ENCODE assay signal across 9 cellular contexts in the genomic region with DNA sequence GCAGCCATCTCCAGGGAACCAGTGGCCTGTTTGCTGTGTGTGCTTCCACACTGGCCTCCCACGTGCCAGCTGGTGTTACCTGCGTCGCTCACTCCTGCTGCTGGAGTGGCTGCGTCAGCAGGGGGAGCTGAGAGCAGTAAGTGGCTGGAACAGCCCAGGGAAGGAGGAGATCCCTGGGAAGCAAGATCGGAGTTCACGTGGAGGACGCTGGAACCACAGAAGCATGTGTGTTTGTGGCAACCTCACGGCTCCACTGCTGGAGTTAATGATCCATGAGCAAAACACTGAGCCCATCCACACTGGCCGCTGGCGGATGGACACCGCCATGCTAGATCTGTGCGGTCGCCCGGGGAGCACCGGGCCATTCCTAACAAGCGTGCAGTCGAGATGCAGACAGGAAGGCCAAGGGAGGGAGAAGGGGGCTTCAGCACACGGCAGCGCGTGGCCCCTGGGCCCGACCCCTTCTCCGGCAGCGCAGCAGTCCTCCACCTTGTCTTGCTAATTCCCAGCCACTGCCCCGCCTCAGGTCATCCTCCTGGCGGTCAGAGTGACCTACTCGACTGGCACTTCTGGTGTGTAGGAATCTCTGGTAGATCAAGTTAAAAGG.
DNase-seq lines count a peak whose midpoint lies in the region; ATAC-seq and TF ChIP-seq lines count a peak whose summit lies in the region.
"Had no signal": no experiment of that assay in that cellular context is flagged by ENCODE, and none has a peak within 500 bp of the region (broad histone marks: within the 10 kb centered on the region; RNA-seq: fewer than 3 reads in every experiment).

No MANE protein-coding gene starts in this region.

- H3K27ac Mint-ChIP-seq in GM23338: no peak overlapping the region

- no peaks in the 10 kb centered on the region for H3K36me3 ChIP-seq in GM23338 (ENCODE audit: insufficient read depth)
- no peaks in the 10 kb centered on the region for H3K36me3 ChIP-seq in PC-3 (ENCODE audit: low read depth, low read length)
- no peaks in the 10 kb centered on the region for H3K36me3 ChIP-seq in prostate gland

- H3K4me3 Mint-ChIP-seq in GM23338: no peak overlapping the region

- H3K79me2 ChIP-seq in GM23338 (replicated peaks; ENCODE audit: insufficient read depth) (no peaks in the 10 kb centered on the region), PC-3 (ENCODE audit: low read length) (no peaks in the 10 kb centered on the region)

- H3K27ac ChIP-seq in GM23338 (ENCODE audit: low read depth) (no peak overlapping the region), PC-3 (ENCODE audit: low read length) (no peak overlapping the region), foreskin keratinocyte (no peak overlapping the region), prostate gland (no peak overlapping the region)

- TF ChIP-seq CTCF in GM23338 (conservative IDR thresholded peaks at IDR 0.05; ENCODE audit: low read depth in 2 of 2): peak; percentile 40 to 83
- peak; percentile 57 for TF ChIP-seq CTCF in PC-3 (conservative IDR thresholded peaks at IDR 0.05; ENCODE audit: low read depth, low read length)
- TF ChIP-seq CTCF in foreskin keratinocyte (conservative IDR thresholded peaks at IDR 0.05): peak; percentile 62
- TF ChIP-seq CTCF in prostate gland (IDR thresholded peaks at IDR 0.05): peak in 3 of 4 experiments; percentile 27 to 53 (median 37)

- H3K4me1 ChIP-seq in GM23338 (ENCODE audit: insufficient read depth) (no peaks in the 10 kb centered on the region), PC-3 (ENCODE audit: insufficient read depth, low read length) (no peaks in the 10 kb centered on the region), foreskin keratinocyte (no peaks in the 10 kb centered on the region), prostate gland (replicated peaks) (no peaks in the 10 kb centered on the region)

- peaks cover 11% of the 10 kb centered on the region; the same call in 2 of the 3 replicates for H3K9me3 Mint-ChIP-seq in GM23338

- H4K20me1 ChIP-seq in GM23338 (replicated peaks; ENCODE audit: insufficient read depth) (no peaks in the 10 kb centered on the region), PC-3 (ENCODE audit: low read length) (no peaks in the 10 kb centered on the region)

- no peaks in the 10 kb centered on the region for H3K9me3 ChIP-seq in PC-3 (ENCODE audit: low read length)
- H3K9me3 ChIP-seq in prostate gland: no peaks in the 10 kb centered on the region

- H3K4me3 ChIP-seq in GM23338 (no peak overlapping the region), PC-3 (ENCODE audit: low read length) (no peak overlapping the region), prostate gland (no peak overlapping the region)

- no peak for TF ChIP-seq POLR2A in prostate gland (IDR thresholded peaks at IDR 0.05)

- H3K9ac ChIP-seq in PC-3 (ENCODE audit: low read length): no peak overlapping the region

- H3K4me1 Mint-ChIP-seq in GM23338: peaks cover 5% of the 10 kb centered on the region; the same call in 2 of the 3 replicates

- DNase-seq in GM23338 (ENCODE audit: low spot score) (peak; percentile 76), PC-3 (peak; percentile 55), foreskin keratinocyte (peak in 1 of 2 donors; percentile 28), prostate gland (ENCODE audit: low spot score) (peak; percentile 64), OCI-M1 (lab: John Stamatoyannopoulos, UW) (no peak)
- DNase-seq: activated gamma-delta T cell had no signal

- peaks cover 14% of the 10 kb centered on the region for H3K27me3 Mint-ChIP-seq in GM23338 (ENCODE audit: insufficient read depth, low read depth, poor library complexity)

- H3K4me2 ChIP-seq in GM23338 (no peak overlapping the region), PC-3 (ENCODE audit: low read length) (no peak overlapping the region)

- H2AFZ ChIP-seq in GM23338 (peak overlapping the region; percentile 90), PC-3 (ENCODE audit: low read length) (no peak overlapping the region)

- peaks cover 8% of the 10 kb centered on the region; the same call in 2 of the 3 replicates for H3K36me3 Mint-ChIP-seq in GM23338 (ENCODE audit: low read depth)

- POLR2A ChIA-PET in PC-3 (lab: Charles Lee; ENCODE audit: unreplicated experiment): no interaction called here

- no peaks in the 10 kb centered on the region for H3K9me2 ChIP-seq in GM23338 (ENCODE audit: insufficient read depth)
- no peaks in the 10 kb centered on the region for H3K9me2 ChIP-seq in PC-3 (replicated peaks; ENCODE audit: low read length)

- BruUV-seq in PC-3 (replicated peaks; lab: Mats Ljungman, UMichigan): no TSS peak

- intact Hi-C loops in PC-3 (cut with micrococcal nuclease) (loop anchor here (2.0 kb wide), 1 partner anchor 206 kb away; no protein-coding TSS in a partner anchor), prostate gland (cut with DNase I) (loop anchor here (2.0 kb wide), 1 partner anchor 206 kb away; no protein-coding TSS in a partner anchor)

- CTCF ChIA-PET in PC-3 (lab: Charles Lee): no interaction called here

- ATAC-seq in GM23338 (peak; percentile 96), PC-3 (peak; percentile 89), foreskin keratinocyte (peak; percentile 73), GM21619 (IDR thresholded peaks at IDR 0.05; ENCODE audit: unreplicated experiment) (no peak), HG03280 (IDR thresholded peaks at IDR 0.05; ENCODE audit: unreplicated experiment) (no peak), GM21515 (IDR thresholded peaks at IDR 0.05; ENCODE audit: unreplicated experiment) (no peak)

- H3K27me3 ChIP-seq in GM23338 (ENCODE audit: insufficient read depth) (no peaks in the 10 kb centered on the region), PC-3 (ENCODE audit: low read length) (no peaks in the 10 kb centered on the region), foreskin keratinocyte (no peaks in the 10 kb centered on the region), prostate gland (replicated peaks; ENCODE audit: insufficient read depth) (no peaks in the 10 kb centered on the region)

- WGBS in prostate gland: 73% methylated on average over 25 of the region's 26 CpGs

- no peaks in the 10 kb centered on the region for H3F3A ChIP-seq in GM23338 (replicated peaks; ENCODE audit: low read depth)
- no peaks in the 10 kb centered on the region for H3F3A ChIP-seq in PC-3 (ENCODE audit: low read length, unreplicated experiment)

TF ChIP-seq in GM23338, 12 proteins besides CTCF, POLR2A, EP300 and RAD21:
- TF ChIP-seq CREB1 (CRISPR knock-in tag; IDR thresholded peaks at IDR 0.05; ENCODE audit: low read depth) (peak; percentile 65; the same call in 1 of the 2 replicates), JUNB (IDR thresholded peaks at IDR 0.05; ENCODE audit: unreplicated experiment) (no peak)

Comparison
In these comparisons a context has a peak if more than half of its experiments do, and no peak if none do; other contexts are left out.
1. ATAC-seq: peak in GM23338 (single experiment), PC-3 (single experiment) and foreskin keratinocyte (single experiment); none in GM21619 (single experiment), HG03280 (single experiment) and GM21515 (single experiment).
2. Peak in every context shown above with its lines, with median percentiles within 50 percentile points of each other: CTCF ChIP-seq.